13 cellular contexts compared by ENCODE assay signal in the genomic region with DNA sequence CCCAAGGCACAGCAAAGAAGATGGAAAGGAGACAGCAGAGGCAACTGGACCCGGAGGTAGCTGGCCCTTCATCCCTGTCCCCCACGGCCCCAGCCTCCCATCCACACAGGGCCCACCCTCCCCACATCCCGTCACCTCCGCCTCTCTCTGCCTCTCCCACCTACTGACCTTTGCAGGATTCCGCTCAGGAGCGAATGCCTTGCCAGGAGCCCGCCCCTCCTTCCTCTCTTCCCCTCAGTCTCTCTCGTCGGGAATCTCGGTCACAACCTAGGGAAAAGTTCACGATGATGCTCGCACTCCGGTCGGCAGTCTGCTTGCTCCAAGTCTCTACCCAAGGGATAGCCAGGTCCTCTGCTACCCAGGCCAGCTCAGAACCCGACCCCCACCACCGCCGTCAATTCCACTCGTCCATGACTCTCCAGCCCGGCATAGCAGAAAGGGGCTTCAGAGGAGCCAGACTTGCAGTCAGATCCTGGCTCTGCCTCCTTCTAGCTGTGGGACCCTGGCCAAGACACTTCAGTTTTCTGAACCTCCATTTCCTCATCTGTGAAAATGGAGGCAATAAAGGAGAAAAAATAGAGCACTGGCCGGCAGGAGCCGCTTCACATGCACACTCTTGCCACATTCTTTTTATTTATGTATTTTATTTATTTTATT. TPM values are rescaled to one million over a fixed set of nuclear protein-coding genes. Genes with fewer than 3 reads are reported as not detected.
DNase-seq lines count a peak whose midpoint lies in the region; ATAC-seq and TF ChIP-seq lines count a peak whose summit lies in the region.
"Had no signal": no experiment of that assay in that cellular context is flagged by ENCODE, and none has a peak within 500 bp of the region (broad histone marks: within the 10 kb centered on the region; RNA-seq: fewer than 3 reads in every experiment).

No MANE protein-coding gene starts in this region.

- in situ Hi-C loops in gastrocnemius medialis (cut with MboI; ENCODE audit: low sequenced_read_pairs in 4 of 4): loop anchor here in 3 of 4 donors (5.0 to 25.0 kb wide), 3 partner anchors 39 to 124 kb away; partner anchors contain the start of gene SCGB1A1 (in 1 of the 3)

- peaks cover 63 to 89% (median 74%) of the 10 kb centered on the region in 4 donors for H3K4me1 ChIP-seq in esophagus muscularis mucosa
- peaks cover 41 to 53% of the 10 kb centered on the region in 2 donors for H3K4me1 ChIP-seq in gastrocnemius medialis
- H3K4me1 ChIP-seq in upper lobe of right lung: peaks cover 46% of the 10 kb centered on the region

- intact Hi-C loops in esophagus muscularis mucosa (cut with DNase I) (no loop called here), gastrocnemius medialis (cut with DNase I; ENCODE audit: low total_unique reads) (no loop called here), upper lobe of right lung (cut with DNase I) (loop anchor here (10.0 kb wide), 1 partner anchor 112 kb away; no protein-coding TSS in a partner anchor)

- peak overlapping the region; percentile 97 to 100 (median 98) for H3K27ac ChIP-seq in esophagus muscularis mucosa (replicated peaks in 1 of 4)
- peak overlapping the region; percentile 1 to 100 (median 98) for H3K27ac ChIP-seq in gastrocnemius medialis
- no peak overlapping the region for H3K27ac ChIP-seq in upper lobe of right lung
- H3K27ac ChIP-seq: BLaER1 treated with 17β-estradiol and CSF1 and Interleukin-3, amounts not matched to agents 10 nM and 100 nM had no signal

- ATAC-seq in gastrocnemius medialis: no peak
- no peak for ATAC-seq in upper lobe of right lung
- no peak for ATAC-seq in GM21825 (IDR thresholded peaks at IDR 0.05; ENCODE audit: unreplicated experiment)

- no peak for TF ChIP-seq EP300 in esophagus muscularis mucosa (IDR thresholded peaks at IDR 0.05)

- H3K9me3 ChIP-seq in esophagus muscularis mucosa (no peaks in the 10 kb centered on the region), gastrocnemius medialis (no peaks in the 10 kb centered on the region), upper lobe of right lung (no peaks in the 10 kb centered on the region)
- H3K9me3 ChIP-seq: BLaER1 treated with 17β-estradiol and CSF1 and Interleukin-3, amounts not matched to agents 10 nM and 100 nM; SK-N-SH had no signal

- TF ChIP-seq POLR2A in esophagus muscularis mucosa (IDR thresholded peaks at IDR 0.05; ENCODE audit: low read depth) (no peak), gastrocnemius medialis (IDR thresholded peaks at IDR 0.05) (no peak)

- H3K36me3 ChIP-seq in esophagus muscularis mucosa: peaks cover 46 to 56% (median 51%) of the 10 kb centered on the region in 4 donors
- peaks cover 0 to 48% of the 10 kb centered on the region in 2 donors for H3K36me3 ChIP-seq in gastrocnemius medialis
- H3K36me3 ChIP-seq in upper lobe of right lung: peaks cover 56% of the 10 kb centered on the region

- 45% methylated on average over 21 of the region's 21 CpGs for WGBS in esophagus muscularis mucosa

- DNase-seq in DMS53 (lab: John Stamatoyannopoulos, UW) (peak; percentile 85), NCI-H1105 (lab: John Stamatoyannopoulos, UW) (peak; percentile 68), esophagus muscularis mucosa (ENCODE audit: extremely low spot score) (no peak), gastrocnemius medialis (no peak), upper lobe of right lung (no peak), NCI-H2196 (lab: John Stamatoyannopoulos, UW; ENCODE audit: unreplicated experiment) (no peak), NCI-H1436 (lab: John Stamatoyannopoulos, UW) (no peak)
- DNase-seq: amniotic stem cell, GDM1, NCI-H2081 treated with DMSO at 0.1 percent for 48 hours, SK-N-SH had no signal

- peak overlapping the region; percentile 9 to 38 (median 21) for H3K4me3 ChIP-seq in esophagus muscularis mucosa
- no peak overlapping the region for H3K4me3 ChIP-seq in gastrocnemius medialis
- H3K4me3 ChIP-seq in upper lobe of right lung: no peak overlapping the region
- H3K4me3 ChIP-seq: BLaER1 treated with 17β-estradiol and CSF1 and Interleukin-3, amounts not matched to agents 10 nM and 100 nM had no signal

- TF ChIP-seq CTCF in esophagus muscularis mucosa (IDR thresholded peaks at IDR 0.05): no peak
- no peak for TF ChIP-seq CTCF in gastrocnemius medialis (IDR thresholded peaks at IDR 0.05 in 4 of 5, conservative IDR thresholded peaks at IDR 0.05 in 1 of 5)
- no peak for TF ChIP-seq CTCF in upper lobe of right lung (IDR thresholded peaks at IDR 0.05)

- H3K27me3 ChIP-seq in esophagus muscularis mucosa (no peaks in the 10 kb centered on the region), gastrocnemius medialis (no peaks in the 10 kb centered on the region), upper lobe of right lung (no peaks in the 10 kb centered on the region)
- H3K27me3 ChIP-seq: BLaER1 treated with 17β-estradiol and CSF1 and Interleukin-3, amounts not matched to agents 10 nM and 100 nM had no signal

RNA-seq across cellular contexts. Expression of gene AHNAK, which starts 10.2 kb away (rescaled TPM):
- total RNA-seq in esophagus muscularis mucosa (1,000 to 10,000 TPM; 1,278 to 2,374 (median 1,866) TPM), gastrocnemius medialis (1,000 to 10,000 TPM in 1 of 4 donors, 100 to 1,000 TPM in 3; 374 to 1,261 (median 571) TPM), upper lobe of right lung (819 TPM)

RNA-seq across cellular contexts. Expression of gene EEF1G, which starts 37.3 kb away (rescaled TPM):
- 1,000 to 10,000 TPM; 1,068 to 1,537 (median 1,375) TPM for total RNA-seq in esophagus muscularis mucosa
- 1,000 to 10,000 TPM; 1,797 to 2,946 (median 1,897) TPM for total RNA-seq in gastrocnemius medialis
- total RNA-seq in upper lobe of right lung: 847 TPM

RNA-seq across cellular contexts. Expression of gene TUT1, which starts 54.9 kb away (rescaled TPM):
- 1 to 10 TPM; 4.2 to 8.0 (median 6.0) TPM for total RNA-seq in esophagus muscularis mucosa
- total RNA-seq in gastrocnemius medialis: 10 to 100 TPM in 3 of 4 donors, 1 to 10 TPM in 1; 7.8 to 15.7 (median 11.7) TPM
- total RNA-seq in upper lobe of right lung: 17.6 TPM

Comparison
In these comparisons a context has a peak if more than half of its experiments do, and no peak if none do; other contexts are left out.
1. DNase-seq: peak in DMS53 (single experiment) and NCI-H1105 (single experiment); none in esophagus muscularis mucosa (single experiment), gastrocnemius medialis (0 of 2), upper lobe of right lung (single experiment), NCI-H2196 (single experiment) and NCI-H1436 (single experiment).
2. H3K4me3 ChIP-seq: peak in esophagus muscularis mucosa (4 of 4); none in gastrocnemius medialis (0 of 4) and upper lobe of right lung (single experiment).